ENCODE assay signal across 8 cellular contexts in genomic region chr10:118341678-118342637, GRCh38. TPM values are rescaled to one million over a fixed set of nuclear protein-coding genes. Genes with fewer than 3 reads are reported as not detected.
DNase-seq lines count a peak whose midpoint lies in the region; ATAC-seq and FAIRE-seq lines count a peak whose summit lies in the region.

Gene FAM204A, minus strand, starts transcription at chr10:118342324. Its CDS starts 5,909 bp downstream, at chr10:118336415.

- no peak within 1 kb of the TSS for H3K27ac ChIP-seq in mesenchymal stem cell (ENCODE audit: low read length, poor library complexity, severe bottlenecking)

- H3K4me3 ChIP-seq in endocrine pancreas (ENCODE audit: control insufficient read depth, insufficient read depth, low read length) (peak within 1 kb of the TSS; percentile 95), mesenchymal stem cell (ENCODE audit: insufficient read depth in 1 of 2, low read depth in 1 of 2, low read length in 2 of 2) (peak within 1 kb of the TSS; percentile 87 to 98)

- H3K27me3 ChIP-seq in endocrine pancreas (ENCODE audit: control insufficient read depth, insufficient read depth, low read length) (no peaks in the 10 kb centered on the region), mesenchymal stem cell (ENCODE audit: control insufficient read depth in 1 of 2, insufficient read depth in 1 of 2, low read length in 2 of 2) (peaks cover 0 to 3% of the 10 kb centered on the region in 2 experiments)

- 3% methylated on average over 44 of the region's 48 CpGs for WGBS in mesenchymal stem cell

- H3K23ac ChIP-seq in mesenchymal stem cell (ENCODE audit: low read length in 2 of 2) = no peak within 1 kb of the TSS

- H3K4me2 ChIP-seq in mesenchymal stem cell (ENCODE audit: low read length, poor library complexity, severe bottlenecking) = peak within 1 kb of the TSS; percentile 81

- H4K8ac ChIP-seq in mesenchymal stem cell (ENCODE audit: low read length) = peak within 1 kb of the TSS; percentile 92

- H3K14ac ChIP-seq in mesenchymal stem cell (ENCODE audit: low read length in 2 of 2) = peak within 1 kb of the TSS in 1 of 2 experiments; percentile 22

- H3K9me3 ChIP-seq in endocrine pancreas (ENCODE audit: control insufficient read depth, low read length) (no peaks in the 10 kb centered on the region), mesenchymal stem cell (ENCODE audit: control insufficient read depth, low read length) (no peaks in the 10 kb centered on the region)

- H2BK120ac ChIP-seq in mesenchymal stem cell (ENCODE audit: low read depth, low read length) = no peak within 1 kb of the TSS

- H2BK5ac ChIP-seq in mesenchymal stem cell (ENCODE audit: low read depth, low read length, poor library complexity, severe bottlenecking) = no peak within 1 kb of the TSS

- no peak within 1 kb of the TSS for H2AK5ac ChIP-seq in mesenchymal stem cell (ENCODE audit: low read length, severe bottlenecking)

- H2BK15ac ChIP-seq in mesenchymal stem cell (ENCODE audit: low read depth, poor library complexity, severe bottlenecking) = no peak within 1 kb of the TSS

- peak; percentile 100 for ATAC-seq in GM21367 (IDR thresholded peaks at IDR 0.05; ENCODE audit: unreplicated experiment)

- DNase-seq in COLO829 (ENCODE audit: low spot score) = peak; percentile 82
- DNase-seq in HTR-8/SVneo (ENCODE audit: insufficient read length, low spot score) = peak; percentile 86
- DNase-seq in NOMO-1 treated with dmso at 0.1 percent for 144 hours (lab: John Stamatoyannopoulos, UW; ENCODE audit: unreplicated experiment) = peak; percentile 91
- peak; percentile 83 to 91 (median 90) for DNase-seq in activated CD8-positive, alpha-beta memory T cell treated with anti-CD3 and anti-CD28 coated beads for 48 hours (ENCODE audit: low read depth in 2 of 3, low spot score in 2 of 3)
- peak; percentile 95 for DNase-seq in mesenchymal stem cell
- peak; percentile 91 for DNase-seq in stimulated activated CD8-positive, alpha-beta memory T cell treated with anti-CD3 and anti-CD28 coated beads, Interleukin-12 subunit alpha, Interleukin-12 subunit beta, amount 100 ng/mL, for 4 hours (ENCODE audit: low read depth)

- H3K18ac ChIP-seq in mesenchymal stem cell (ENCODE audit: low read depth in 1 of 2, low read length in 2 of 2) = peak within 1 kb of the TSS; percentile 4 to 55

- H3K79me1 ChIP-seq in mesenchymal stem cell (replicated peaks; ENCODE audit: low read length, poor library complexity, severe bottlenecking) = peaks cover 10% of the 10 kb centered on the region

- H2BK12ac ChIP-seq in mesenchymal stem cell (ENCODE audit: low read length in 2 of 2) = no peak within 1 kb of the TSS

- FAIRE-seq in HTR-8/SVneo (lab: Jason Lieb, UNC) = no peak

- no peak within 1 kb of the TSS for H4K91ac ChIP-seq in mesenchymal stem cell (ENCODE audit: low read length)

- peaks cover 23% of the 10 kb centered on the region for H3K4me1 ChIP-seq in endocrine pancreas (ENCODE audit: control insufficient read depth, insufficient read depth, low read length)
- peaks cover 2% of the 10 kb centered on the region for H3K4me1 ChIP-seq in mesenchymal stem cell (ENCODE audit: control insufficient read depth, insufficient read depth, low read depth, low read length)

- H2AFZ ChIP-seq in mesenchymal stem cell (ENCODE audit: low read depth, low read length) = peak within 1 kb of the TSS; percentile 72

- H3K36me3 ChIP-seq in endocrine pancreas (ENCODE audit: control insufficient read depth, insufficient read depth, low read length) = no peaks in the 10 kb centered on the region
- H3K36me3 ChIP-seq in mesenchymal stem cell (ENCODE audit: control insufficient read depth in 1 of 2, insufficient read depth in 2 of 2, low read depth in 1 of 2, low read length in 2 of 2) = peaks cover 3 to 12% of the 10 kb centered on the region in 2 experiments

- peak within 1 kb of the TSS in 1 of 2 experiments; percentile 65 for H3K4ac ChIP-seq in mesenchymal stem cell (ENCODE audit: low read depth in 1 of 2, low read length in 2 of 2)

- H3K9ac ChIP-seq in endocrine pancreas (ENCODE audit: control insufficient read depth, insufficient read depth, low read length) = peak within 1 kb of the TSS; percentile 78
- H3K9ac ChIP-seq in mesenchymal stem cell (ENCODE audit: low read length) = peak within 1 kb of the TSS; percentile 95

RNA-seq across cellular contexts. Expression of gene FAM204A, which starts in this region (rescaled TPM):
- polyA plus RNA-seq in mesenchymal stem cell (2013, experiment 1 of 2) = 85.5 TPM
- 88.4 TPM for polyA plus RNA-seq in mesenchymal stem cell (2013, experiment 2 of 2)
